8 cellular contexts compared by ENCODE assay signal in the genomic region with DNA sequence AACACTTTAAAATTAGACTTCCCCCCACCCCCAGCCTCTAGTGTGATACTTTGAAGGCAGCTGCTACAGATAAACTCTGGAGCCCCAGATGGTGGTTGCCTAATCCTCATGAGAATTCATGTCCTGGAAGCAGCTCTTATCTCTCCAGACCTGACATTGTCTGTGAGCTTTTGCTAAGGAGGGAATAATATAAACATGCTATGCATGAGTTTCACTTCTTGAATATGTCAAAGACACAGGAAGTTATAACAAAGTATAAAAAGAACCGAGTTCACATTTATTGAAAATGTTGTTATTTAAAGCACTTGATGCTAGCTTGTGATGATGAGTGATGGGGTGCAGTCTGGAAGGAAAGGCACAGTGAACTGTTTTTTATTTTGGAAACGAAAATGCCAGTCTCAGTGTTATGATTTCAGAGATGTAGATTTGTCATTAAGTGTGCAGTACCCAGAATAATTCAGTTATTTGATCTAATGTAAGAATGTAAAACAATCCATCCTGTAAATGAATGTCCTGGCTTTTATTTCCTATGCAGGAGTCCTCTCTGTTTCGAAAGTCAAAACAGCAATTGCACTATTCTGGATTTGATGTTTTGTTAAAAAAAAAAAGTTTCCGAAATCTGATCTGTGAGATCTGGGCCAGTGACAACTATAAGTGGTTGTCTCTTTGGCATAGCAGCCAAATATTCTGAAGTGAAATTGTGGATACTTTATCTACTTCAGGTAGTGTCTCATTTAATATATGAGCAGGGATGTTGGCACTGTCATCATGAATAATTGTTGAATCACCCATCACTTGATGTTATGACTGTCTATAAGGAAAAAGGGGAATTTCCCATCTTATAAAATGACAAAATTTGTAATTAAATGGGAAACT.
DNase-seq lines count a peak whose midpoint lies in the region; ATAC-seq and TF ChIP-seq lines count a peak whose summit lies in the region.

No MANE protein-coding gene starts in this region.

- H3K4me1 ChIP-seq in effector memory CD4-positive, alpha-beta T cell (ENCODE audit: control insufficient read depth, insufficient read depth, low read length, poor library complexity, severe bottlenecking) = peaks cover 7% of the 10 kb centered on the region

- peak overlapping the region; percentile 2 for H3K27ac Mint-ChIP-seq in activated CD4-positive, alpha-beta T cell treated with anti-CD3 and anti-CD28 coated beads, Interleukin-2, amount 10 ng/mL, durations not matched to agents 24 days and 14 days
- peak overlapping the region; percentile 99 for H3K27ac Mint-ChIP-seq in glutamatergic neuron (ENCODE audit: unreplicated experiment)

- no peaks in the 10 kb centered on the region for H3K9me3 ChIP-seq in effector memory CD4-positive, alpha-beta T cell (ENCODE audit: control insufficient read depth, low read length)

- intact Hi-C loops in activated CD4-positive, alpha-beta T cell treated with anti-CD3 and anti-CD28 coated beads, Interleukin-2, amount 10 ng/mL, durations not matched to agents 24 days and 14 days (cut with micrococcal nuclease) = no loop called here

- DNase-seq in activated CD4-positive, alpha-beta T cell treated with anti-CD3 and anti-CD28 coated beads, Interleukin-2, amount 10 ng/mL, durations not matched to agents 24 days and 14 days = no peak
- no peak for DNase-seq in activated CD4-positive, alpha-beta T cell treated with anti-CD3 and anti-CD28 coated beads, Interleukin-2, amount 50 U/mL, for 48 hours
- peak; percentile 43 for DNase-seq in RKO (ENCODE audit: low spot score)
- DNase-seq in glutamatergic neuron = peak; percentile 49
- DNase-seq in NCI-H748 treated with DMSO at 0.1 percent for 48 hours (lab: John Stamatoyannopoulos, UW) = no peak
- DNase-seq in effector memory CD4-positive, alpha-beta T cell = no peak

- no peak overlapping the region for H3K4me3 ChIP-seq in effector memory CD4-positive, alpha-beta T cell (ENCODE audit: insufficient read depth, low read depth, low read length, poor library complexity, severe bottlenecking)

- H3K9me3 Mint-ChIP-seq in activated CD4-positive, alpha-beta T cell treated with anti-CD3 and anti-CD28 coated beads, Interleukin-2, amount 10 ng/mL, durations not matched to agents 24 days and 14 days = peaks cover 4% of the 10 kb centered on the region
- H3K9me3 Mint-ChIP-seq in glutamatergic neuron (ENCODE audit: unreplicated experiment) = peaks cover 2% of the 10 kb centered on the region

- H3K36me3 ChIP-seq in effector memory CD4-positive, alpha-beta T cell (ENCODE audit: control insufficient read depth, insufficient read depth, low read length) = no peaks in the 10 kb centered on the region

- H3K4me3 Mint-ChIP-seq in activated CD4-positive, alpha-beta T cell treated with anti-CD3 and anti-CD28 coated beads, Interleukin-2, amount 10 ng/mL, durations not matched to agents 24 days and 14 days = no peak overlapping the region
- peak overlapping the region; percentile 68 for H3K4me3 Mint-ChIP-seq in glutamatergic neuron (ENCODE audit: unreplicated experiment)

- H3K27me3 Mint-ChIP-seq in activated CD4-positive, alpha-beta T cell treated with anti-CD3 and anti-CD28 coated beads, Interleukin-2, amount 10 ng/mL, durations not matched to agents 24 days and 14 days = no peaks in the 10 kb centered on the region
- peaks cover 4% of the 10 kb centered on the region for H3K27me3 Mint-ChIP-seq in glutamatergic neuron (ENCODE audit: unreplicated experiment)

- H3K36me3 Mint-ChIP-seq in activated CD4-positive, alpha-beta T cell treated with anti-CD3 and anti-CD28 coated beads, Interleukin-2, amount 10 ng/mL, durations not matched to agents 24 days and 14 days (ENCODE audit: low read depth) = peaks cover 24% of the 10 kb centered on the region
- H3K36me3 Mint-ChIP-seq in glutamatergic neuron (ENCODE audit: unreplicated experiment) = no peaks in the 10 kb centered on the region

- H3K4me1 Mint-ChIP-seq in activated CD4-positive, alpha-beta T cell treated with anti-CD3 and anti-CD28 coated beads, Interleukin-2, amount 10 ng/mL, durations not matched to agents 24 days and 14 days = peaks cover 40% of the 10 kb centered on the region
- H3K4me1 Mint-ChIP-seq in glutamatergic neuron (ENCODE audit: low read depth, unreplicated experiment) = peaks cover 62% of the 10 kb centered on the region

- no peak for TF ChIP-seq CTCF in glutamatergic neuron (IDR thresholded peaks at IDR 0.05; ENCODE audit: partially characterized antibody, unreplicated experiment)

- no peaks in the 10 kb centered on the region for H3K27me3 ChIP-seq in effector memory CD4-positive, alpha-beta T cell (replicated peaks; ENCODE audit: control insufficient read depth, insufficient read depth, low read length, poor library complexity, severe bottlenecking)

- ATAC-seq in HG03108 (IDR thresholded peaks at IDR 0.05; ENCODE audit: unreplicated experiment) (peak; percentile 49), HG03280 (IDR thresholded peaks at IDR 0.05; ENCODE audit: unreplicated experiment) (no peak)

- H3K27ac ChIP-seq in effector memory CD4-positive, alpha-beta T cell (ENCODE audit: insufficient read depth, low read length, poor library complexity, severe bottlenecking) = no peak overlapping the region

Comparison
In these comparisons a context has a peak if more than half of its experiments do, and no peak if none do; other contexts are left out.
1. DNase-seq: peak in RKO (single experiment) and glutamatergic neuron (single experiment); none in activated CD4-positive, alpha-beta T cell treated with anti-CD3 and anti-CD28 coated beads, Interleukin-2, amount 10 ng/mL, durations not matched to agents 24 days and 14 days (single experiment), activated CD4-positive, alpha-beta T cell treated with anti-CD3 and anti-CD28 coated beads, Interleukin-2, amount 50 U/mL, for 48 hours (0 of 2), NCI-H748 treated with DMSO at 0.1 percent for 48 hours (single experiment) and effector memory CD4-positive, alpha-beta T cell (0 of 3).